Comparison of ENCODE assay signal across 9 cellular contexts in the genomic region with DNA sequence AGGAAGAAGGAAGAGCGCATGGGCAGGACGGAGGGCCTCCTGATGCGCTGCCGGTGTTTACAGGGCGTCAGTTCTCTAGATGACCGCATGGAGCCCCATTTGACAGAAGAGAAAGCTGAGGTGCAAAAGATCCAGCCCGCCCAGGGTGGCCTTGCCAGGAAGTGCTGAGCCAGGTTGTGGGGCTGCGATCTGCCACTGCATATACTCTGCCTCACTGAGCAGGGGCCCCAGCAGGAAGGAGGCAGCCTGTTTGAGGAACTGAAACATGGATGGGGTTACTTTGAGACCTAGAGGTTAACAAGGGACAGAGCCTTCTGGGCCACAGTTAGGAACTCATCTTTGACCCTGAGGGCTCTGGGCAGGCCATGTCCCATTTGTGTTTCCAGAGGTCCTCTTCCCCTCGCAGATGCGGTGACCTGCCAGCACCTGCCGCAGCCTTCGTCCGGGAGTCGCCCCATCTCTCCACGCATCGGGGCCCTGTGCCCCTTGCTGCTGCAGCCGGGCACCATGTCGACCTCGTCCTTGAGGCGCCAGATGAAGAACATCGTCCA.
DNase-seq lines count a peak whose midpoint lies in the region; ATAC-seq and TF ChIP-seq lines count a peak whose summit lies in the region.
"Had no signal": no experiment of that assay in that cellular context is flagged by ENCODE, and none has a peak within 500 bp of the region (broad histone marks: within the 10 kb centered on the region; RNA-seq: fewer than 3 reads in every experiment).

No MANE protein-coding gene starts in this region.

- DNase-seq in activated CD4-positive, alpha-beta T cell treated with anti-CD3 and anti-CD28 coated beads for 48 hours = no peak
- DNase-seq in NCI-H2171 (lab: John Stamatoyannopoulos, UW) (no peak), foreskin fibroblast (no peak)

- H3K36me3 Mint-ChIP-seq in stimulated activated memory B cell treated with anti-CD40 and anti-IgM and Interleukin-4, amounts not matched to agents 10 μg/mL and 1 μg/mL and 100 μg/mL, for 72 hours = peaks cover 53% of the 10 kb centered on the region

- H3K27me3 ChIP-seq in duodenal mucosa (ENCODE audit: control insufficient read depth in 1 of 2, insufficient read depth in 2 of 2, low read length in 2 of 2) = no peaks in the 10 kb centered on the region
- H3K27me3 ChIP-seq: breast epithelium had no signal

- H3K27me3 Mint-ChIP-seq in stimulated activated memory B cell treated with anti-CD40 and anti-IgM and Interleukin-4, amounts not matched to agents 10 μg/mL and 1 μg/mL and 100 μg/mL, for 72 hours = no peaks in the 10 kb centered on the region

- H3K4me3 Mint-ChIP-seq in stimulated activated memory B cell treated with anti-CD40 and anti-IgM and Interleukin-4, amounts not matched to agents 10 μg/mL and 1 μg/mL and 100 μg/mL, for 72 hours = peak overlapping the region; percentile 98

- ATAC-seq in GM19463 (IDR thresholded peaks at IDR 0.05; ENCODE audit: unreplicated experiment) (peak; percentile 67), HG03460 (IDR thresholded peaks at IDR 0.05; ENCODE audit: unreplicated experiment) (peak; percentile 68)
- peak; percentile 96 for ATAC-seq in stimulated activated memory B cell treated with anti-CD40 and anti-IgM and Interleukin-4, amounts not matched to agents 10 μg/mL and 1 μg/mL and 100 μg/mL, for 72 hours

- H3K4me1 Mint-ChIP-seq in stimulated activated memory B cell treated with anti-CD40 and anti-IgM and Interleukin-4, amounts not matched to agents 10 μg/mL and 1 μg/mL and 100 μg/mL, for 72 hours = peaks cover 71% of the 10 kb centered on the region

- peaks cover 36 to 51% of the 10 kb centered on the region in 2 donors for H3K36me3 ChIP-seq in duodenal mucosa (ENCODE audit: control insufficient read depth in 1 of 2, insufficient read depth in 2 of 2, low read length in 2 of 2)

- no peaks in the 10 kb centered on the region for H3K9me3 Mint-ChIP-seq in stimulated activated memory B cell treated with anti-CD40 and anti-IgM and Interleukin-4, amounts not matched to agents 10 μg/mL and 1 μg/mL and 100 μg/mL, for 72 hours

- peaks cover 62 to 63% of the 10 kb centered on the region in 2 donors for H3K4me1 ChIP-seq in duodenal mucosa (ENCODE audit: control insufficient read depth in 1 of 2, insufficient read depth in 2 of 2, low read length in 2 of 2)

- H3K9me3 ChIP-seq in duodenal mucosa (ENCODE audit: control insufficient read depth in 1 of 2, low read length in 2 of 2) = no peaks in the 10 kb centered on the region
- H3K9me3 ChIP-seq: breast epithelium had no signal

- peak overlapping the region; percentile 20 to 96 for H3K9ac ChIP-seq in duodenal mucosa (ENCODE audit: low read depth in 1 of 2, low read length in 2 of 2)

- H3K27ac ChIP-seq in duodenal mucosa (ENCODE audit: low read depth, low read length) = peak overlapping the region; percentile 24
- H3K27ac ChIP-seq: breast epithelium had no signal

- no peak for TF ChIP-seq CTCF in foreskin fibroblast (IDR thresholded peaks at IDR 0.05; ENCODE audit: low read depth, low read length)

- H3K4me3 ChIP-seq in GM08714 (ENCODE audit: low read length) (peak overlapping the region; percentile 84; the same call in 1 of the 2 replicates), duodenal mucosa (ENCODE audit: low read depth in 1 of 2, low read length in 2 of 2) (peak overlapping the region; percentile 91 to 97), foreskin fibroblast (ENCODE audit: low read depth in 1 of 2, low read length in 2 of 2) (no peak overlapping the region)
- H3K4me3 ChIP-seq: breast epithelium had no signal

- peak overlapping the region; percentile 94 for H3K27ac Mint-ChIP-seq in stimulated activated memory B cell treated with anti-CD40 and anti-IgM and Interleukin-4, amounts not matched to agents 10 μg/mL and 1 μg/mL and 100 μg/mL, for 72 hours

Comparison
In these comparisons a context has a peak if more than half of its experiments do, and no peak if none do; other contexts are left out.
1. H3K4me3 ChIP-seq: peak in GM08714 (single experiment) and duodenal mucosa (2 of 2); none in foreskin fibroblast (0 of 2).
2. Peak in every context shown above with its lines, with median percentiles within 50 percentile points of each other: ATAC-seq.